ENCODE assay signal across 23 cellular contexts in genomic region chr7:50272808-50273207, GRCh38. TPM values are rescaled to one million over a fixed set of nuclear protein-coding genes. Genes with fewer than 3 reads are reported as not detected.
A peak's percentile ranks its signal among the peaks of the same experiment; 100 is the strongest.
DNase-seq lines count a peak whose midpoint lies in the region; ATAC-seq and TF ChIP-seq lines count a peak whose summit lies in the region.
"Had no signal": no experiment of that assay in that cellular context is flagged by ENCODE, and none has a peak within 500 bp of the region (broad histone marks: within the 10 kb centered on the region; RNA-seq: fewer than 3 reads in every experiment).

No MANE protein-coding gene starts in this region.

- H3K27me3 Mint-ChIP-seq in activated naive CD8-positive, alpha-beta T cell treated with anti-CD3 and anti-CD28 coated beads, Interleukin-2, amount 50 U/mL, for 24 hours, result no peaks in the 10 kb centered on the region
- H3K27me3 Mint-ChIP-seq: activated CD4-positive, alpha-beta memory T cell treated with anti-CD3 and anti-CD28 coated beads, Interleukin-2, amount 10 ng/mL, durations not matched to agents 7 days and 5 days had no signal

- H3K4me3 Mint-ChIP-seq in activated naive CD8-positive, alpha-beta T cell treated with anti-CD3 and anti-CD28 coated beads, Interleukin-2, amount 50 U/mL, for 24 hours, result no peak overlapping the region
- H3K4me3 Mint-ChIP-seq: activated CD4-positive, alpha-beta memory T cell treated with anti-CD3 and anti-CD28 coated beads, Interleukin-2, amount 10 ng/mL, durations not matched to agents 7 days and 5 days had no signal

- DNase-seq in activated naive CD8-positive, alpha-beta T cell treated with anti-CD3 and anti-CD28 coated beads, Interleukin-2, amount 50 U/mL, for 24 hours, result no peak
- DNase-seq in dorsolateral prefrontal cortex, result no peak
- DNase-seq in CD1c-positive myeloid dendritic cell (ENCODE audit: extremely low spot score), result no peak
- DNase-seq in effector CD4-positive, alpha-beta T cell, result no peak
- no peak for DNase-seq in NCI-H526 (lab: John Stamatoyannopoulos, UW)
- DNase-seq: activated CD4-positive, alpha-beta memory T cell treated with anti-CD3 and anti-CD28 coated beads, Interleukin-2, amount 10 ng/mL, durations not matched to agents 7 days and 5 days; anterior cingulate cortex; C1 segment of cervical spinal cord; DMS79; foreskin keratinocyte; left ventricle myocardium superior; NCI-H1694 treated with DMSO at 0.1 percent for 48 hours; NCI-H446 treated with DMSO at 0.1 percent for 48 hours; PC-3; posterior cingulate gyrus; small intestine; stimulated activated naive CD4-positive, alpha-beta T cell; trophoblast cell had no signal

- no peaks in the 10 kb centered on the region for H3K9me3 Mint-ChIP-seq in activated naive CD8-positive, alpha-beta T cell treated with anti-CD3 and anti-CD28 coated beads, Interleukin-2, amount 50 U/mL, for 24 hours

- peaks cover 0 to 20% (median 0%) of the 10 kb centered on the region in 45 donors for H3K27me3 ChIP-seq in dorsolateral prefrontal cortex
- H3K27me3 ChIP-seq: foreskin keratinocyte had no signal

- H3K4me1 Mint-ChIP-seq in activated naive CD8-positive, alpha-beta T cell treated with anti-CD3 and anti-CD28 coated beads, Interleukin-2, amount 50 U/mL, for 24 hours, result peaks cover 88% of the 10 kb centered on the region

- no peak overlapping the region for H3K27ac ChIP-seq in dorsolateral prefrontal cortex
- H3K27ac ChIP-seq: foreskin keratinocyte, SK-N-MC had no signal

- H3K4me3 ChIP-seq in dorsolateral prefrontal cortex, result no peak overlapping the region
- H3K4me3 ChIP-seq: SK-N-MC had no signal

- peaks cover 2% of the 10 kb centered on the region for H3K36me3 Mint-ChIP-seq in activated naive CD8-positive, alpha-beta T cell treated with anti-CD3 and anti-CD28 coated beads, Interleukin-2, amount 50 U/mL, for 24 hours (ENCODE audit: low read depth)

- peak overlapping the region; percentile 1 for H3K27ac Mint-ChIP-seq in activated naive CD8-positive, alpha-beta T cell treated with anti-CD3 and anti-CD28 coated beads, Interleukin-2, amount 50 U/mL, for 24 hours
- H3K27ac Mint-ChIP-seq: activated CD4-positive, alpha-beta memory T cell treated with anti-CD3 and anti-CD28 coated beads, Interleukin-2, amount 10 ng/mL, durations not matched to agents 7 days and 5 days had no signal

- intact Hi-C loops in dorsolateral prefrontal cortex (cut with DNase I), result no loop called here

- ATAC-seq in GM18511 (IDR thresholded peaks at IDR 0.05; ENCODE audit: unreplicated experiment), result peak; percentile 47
- ATAC-seq in GM19397 (IDR thresholded peaks at IDR 0.05; ENCODE audit: unreplicated experiment), result peak; percentile 41
- ATAC-seq in HG03159 (IDR thresholded peaks at IDR 0.05; ENCODE audit: unreplicated experiment), result peak; percentile 50
- no peak for ATAC-seq in activated naive CD8-positive, alpha-beta T cell treated with anti-CD3 and anti-CD28 coated beads, Interleukin-2, amount 50 U/mL, for 24 hours
- ATAC-seq: foreskin keratinocyte, left ventricle myocardium superior, PC-3 had no signal

- TF ChIP-seq CTCF in dorsolateral prefrontal cortex (IDR thresholded peaks at IDR 0.05 in 54 of 56, conservative IDR thresholded peaks at IDR 0.05 in 2 of 56; ENCODE audit: low read depth in 1 of 56, partially characterized antibody in 56 of 56), result no peak

RNA-seq across cellular contexts. Expression of gene IKZF1, which starts 31.7 kb away (rescaled TPM):
- total RNA-seq in dorsolateral prefrontal cortex, result 10 to 100 TPM in 18 of 120 experiments, 1 to 10 TPM in 102; 1.7 to 15.4 (median 6.4) TPM
- total RNA-seq: foreskin keratinocyte, LHCN-M2, PC-3 had no signal
